ENCODE assay signal across 11 cellular contexts in the genomic region with DNA sequence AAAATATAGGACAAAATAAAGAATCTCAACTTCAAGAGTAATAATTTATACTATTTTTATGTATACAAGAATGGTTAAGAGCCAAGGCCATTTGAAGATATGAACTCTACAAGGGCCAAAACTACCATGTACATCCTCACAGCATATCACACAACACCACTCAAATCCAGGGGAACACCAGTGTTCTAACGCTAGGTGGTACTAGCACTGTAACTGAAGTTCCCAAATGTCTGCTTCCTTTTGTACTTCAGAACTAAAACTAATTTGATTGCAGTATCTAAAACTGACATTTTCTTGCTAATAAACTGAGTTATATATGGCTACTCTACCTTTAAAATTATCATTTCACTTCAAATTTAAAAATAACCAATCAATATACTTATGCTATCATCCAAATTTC. TPM values are rescaled to one million over a fixed set of nuclear protein-coding genes. Genes with fewer than 3 reads are reported as not detected.
DNase-seq lines count a peak whose midpoint lies in the region; ATAC-seq and TF ChIP-seq lines count a peak whose summit lies in the region.
"Had no signal": no experiment of that assay in that cellular context is flagged by ENCODE, and none has a peak within 500 bp of the region (broad histone marks: within the 10 kb centered on the region; RNA-seq: fewer than 3 reads in every experiment).

No MANE protein-coding gene starts in this region.

- no peaks in the 10 kb centered on the region for H3K27me3 Mint-ChIP-seq in neural progenitor cell (ENCODE audit: insufficient read depth, low read depth)

- H3K4me2 ChIP-seq in neural progenitor cell, result no peak overlapping the region

- no peaks in the 10 kb centered on the region for H3K9me3 Mint-ChIP-seq in neural progenitor cell

- no peak overlapping the region for H3K27ac Mint-ChIP-seq in neural progenitor cell

- no peaks in the 10 kb centered on the region for H3K4me1 Mint-ChIP-seq in neural progenitor cell

- peak; percentile 46; the same call in 1 of the 3 replicates for ATAC-seq in RWPE2 (ENCODE audit: low read depth)

- no peak overlapping the region for H3K9ac ChIP-seq in neural progenitor cell

- H3K27ac ChIP-seq in RWPE2 (ENCODE audit: poor library complexity, severe bottlenecking), result no peak overlapping the region
- H3K27ac ChIP-seq in neural progenitor cell, result no peak overlapping the region
- H3K27ac ChIP-seq: coronary artery had no signal

- no peaks in the 10 kb centered on the region for H3F3A ChIP-seq in neural progenitor cell (ENCODE audit: low read depth)

- H3K36me3 ChIP-seq in RWPE2 (ENCODE audit: low read depth) (peaks cover 81% of the 10 kb centered on the region), neural progenitor cell (no peaks in the 10 kb centered on the region)

- DNase-seq in GM12864 (ENCODE audit: low read depth), result no peak
- no peak for DNase-seq in RWPE2 (ENCODE audit: low spot score)
- DNase-seq in fibroblast of villous mesenchyme (ENCODE audit: low read depth), result no peak
- DNase-seq in neural progenitor cell (ENCODE audit: low spot score), result peak; percentile 7
- DNase-seq in NCI-H524 treated with DMSO at 0.1 percent for 48 hours (lab: John Stamatoyannopoulos, UW), result no peak
- no peak for DNase-seq in DMS153 treated with DMSO at 0.1 percent for 48 hours (lab: John Stamatoyannopoulos, UW; ENCODE audit: unreplicated experiment)
- no peak for DNase-seq in NOMO-1 treated with DMSO at 0.1 percent for 48 hours (lab: John Stamatoyannopoulos, UW; ENCODE audit: unreplicated experiment)
- no peak for DNase-seq in stimulated activated CD4-positive, alpha-beta T cell treated with anti-CD3 and anti-CD28 coated beads, Interleukin-15, amount 100 ng/mL, for 24 hours
- DNase-seq: NCI-H510A treated with DMSO at 0.1 percent for 48 hours, occipital lobe had no signal

- peaks cover 8% of the 10 kb centered on the region for H4K20me1 ChIP-seq in neural progenitor cell (ENCODE audit: low read depth)

- no peaks in the 10 kb centered on the region for H3K9me3 ChIP-seq in RWPE2 (ENCODE audit: severe bottlenecking)
- H3K9me3 ChIP-seq in neural progenitor cell (ENCODE audit: low read depth), result no peaks in the 10 kb centered on the region

- H3K4me1 ChIP-seq in RWPE2 (ENCODE audit: insufficient read depth, poor library complexity, severe bottlenecking) (peaks cover 10% of the 10 kb centered on the region), neural progenitor cell (no peaks in the 10 kb centered on the region)

- TF ChIP-seq CTCF in GM12864 (IDR thresholded peaks at IDR 0.05; ENCODE audit: low read depth, low read length, missing control alignments) (peak; percentile 25), RWPE2 (IDR thresholded peaks at IDR 0.05; ENCODE audit: poor library complexity, severe bottlenecking) (peak; percentile 56), fibroblast of villous mesenchyme (IDR thresholded peaks at IDR 0.05; ENCODE audit: insufficient read depth, low read depth, low read length) (peak; percentile 44), neural progenitor cell (IDR thresholded peaks at IDR 0.05) (peak; percentile 10)

- H3K4me3 Mint-ChIP-seq in neural progenitor cell, result no peak overlapping the region

- H3K27me3 ChIP-seq in RWPE2 (ENCODE audit: insufficient read depth, poor library complexity, severe bottlenecking) (no peaks in the 10 kb centered on the region), neural progenitor cell (no peaks in the 10 kb centered on the region)

- peaks cover 13% of the 10 kb centered on the region for H3K36me3 Mint-ChIP-seq in neural progenitor cell

- no peak overlapping the region for H3K4me3 ChIP-seq in GM12864 (ENCODE audit: low read depth, low read length)
- no peak overlapping the region for H3K4me3 ChIP-seq in RWPE2 (ENCODE audit: severe bottlenecking)
- H3K4me3 ChIP-seq in fibroblast of villous mesenchyme (ENCODE audit: low read depth, low read length), result no peak overlapping the region
- H3K4me3 ChIP-seq in neural progenitor cell, result no peak overlapping the region
- H3K4me3 ChIP-seq: coronary artery had no signal

- no peak overlapping the region for H2AFZ ChIP-seq in neural progenitor cell (replicated peaks)

- H3K79me2 ChIP-seq in neural progenitor cell (ENCODE audit: low read depth), result peaks cover 11% of the 10 kb centered on the region

RNA-seq across cellular contexts. Expression of a gene that starts 47.0 kb away (rescaled TPM):
- total RNA-seq in fibroblast of villous mesenchyme (40.6 and 44.0 TPM in 2 replicates), neural progenitor cell (ENCODE audit: low replicate concordance) (42.3 and 51.9 TPM in 2 replicates)
